ENCODE assay signal across 8 cellular contexts in genomic region chr11:22875869-22876473, GRCh38. TPM values are rescaled to one million over a fixed set of nuclear protein-coding genes. Genes with fewer than 3 reads are reported as not detected.
DNase-seq lines count a peak whose midpoint lies in the region; ATAC-seq and TF ChIP-seq lines count a peak whose summit lies in the region.

No MANE protein-coding gene starts in this region.

- H3K9me3 ChIP-seq in left lung = no peaks in the 10 kb centered on the region

- CTCF ChIA-PET in activated B cell treated with CpG ODN at 0.5 μM for 24 hours (lab: Charles Lee) = interaction anchor here (1.1 to 3.5 kb wide), 4 partner anchors 9 to 47 kb away, joined by 3 to 11 read pairs (median 4); partner anchors contain the start of gene SVIP

- intact Hi-C loops in activated B cell treated with CpG ODN at 0.5 μM for 24 hours (cut with micrococcal nuclease) = loop anchor here (5.0 kb wide), 1 partner anchor 666 kb away; no protein-coding TSS in a partner anchor
- intact Hi-C loops in left lung (cut with DNase I) = no loop called here

- no peaks in the 10 kb centered on the region for H3K27me3 ChIP-seq in left lung

- H3K4me1 ChIP-seq in left lung = no peaks in the 10 kb centered on the region

- no peak overlapping the region for H3K27ac ChIP-seq in left lung

- no peaks in the 10 kb centered on the region for H3K4me1 Mint-ChIP-seq in activated B cell treated with CpG ODN at 0.5 μM for 24 hours

- peak; percentile 9 for DNase-seq in CMK (ENCODE audit: low read depth)
- DNase-seq in NCI-H345 (lab: John Stamatoyannopoulos, UW) = peak; percentile 88
- no peak for DNase-seq in activated B cell treated with CpG ODN at 0.5 μM for 24 hours
- DNase-seq in cerebellum (ENCODE audit: low spot score) = peak; percentile 53
- DNase-seq in left lung = no peak
- DNase-seq in stimulated activated CD4-positive, alpha-beta T cell treated with anti-CD3 and anti-CD28 coated beads, TNF-alpha, amount 100 ng/mL, for 48 hours (ENCODE audit: low read depth in 3 of 3) = peak; percentile 9 to 49 (median 34)

- POLR2A ChIA-PET in activated B cell treated with CpG ODN at 0.5 μM for 24 hours (lab: Charles Lee) = no interaction called here

- H3K27me3 Mint-ChIP-seq in activated B cell treated with CpG ODN at 0.5 μM for 24 hours = peaks cover 4% of the 10 kb centered on the region

- no peaks in the 10 kb centered on the region for H3K9me3 Mint-ChIP-seq in activated B cell treated with CpG ODN at 0.5 μM for 24 hours

- no peaks in the 10 kb centered on the region for H3K36me3 ChIP-seq in left lung

- H3K36me3 Mint-ChIP-seq in activated B cell treated with CpG ODN at 0.5 μM for 24 hours (ENCODE audit: low read depth) = no peaks in the 10 kb centered on the region

- no peak overlapping the region for H3K4me3 Mint-ChIP-seq in activated B cell treated with CpG ODN at 0.5 μM for 24 hours

- TF ChIP-seq CTCF in activated B cell treated with CpG ODN at 0.5 μM for 24 hours (IDR thresholded peaks at IDR 0.05) (peak; percentile 77), left lung (IDR thresholded peaks at IDR 0.05) (peak; percentile 66 to 72)

- ATAC-seq in GM19372 (IDR thresholded peaks at IDR 0.05; ENCODE audit: low read depth, unreplicated experiment) = peak; percentile 96
- peak; percentile 98 for ATAC-seq in HG03432 (IDR thresholded peaks at IDR 0.05; ENCODE audit: unreplicated experiment)
- ATAC-seq in activated B cell treated with CpG ODN at 0.5 μM for 24 hours (ENCODE audit: low read depth) = peak; percentile 74
- ATAC-seq in left lung = peak; percentile 94

- H3K27ac Mint-ChIP-seq in activated B cell treated with CpG ODN at 0.5 μM for 24 hours = no peak overlapping the region

- no peak overlapping the region for H3K4me3 ChIP-seq in left lung

RNA-seq across cellular contexts. Expression of gene CCDC179, which starts 15.7 kb away (rescaled TPM):
- total RNA-seq in activated B cell treated with CpG ODN at 0.5 μM for 24 hours (not detected in 2 replicates), cerebellum (not detected), left lung (not detected)

RNA-seq across cellular contexts. Expression of gene SVIP, which starts 46.4 kb away (rescaled TPM):
- total RNA-seq in activated B cell treated with CpG ODN at 0.5 μM for 24 hours (16.9 and 22.1 TPM in 2 replicates), cerebellum (10.6 TPM), left lung (10 to 100 TPM; 18.9 to 30.1 TPM)

Comparison
In these comparisons a context has a peak if more than half of its experiments do, and no peak if none do; other contexts are left out.
1. DNase-seq: peak in CMK (single experiment), NCI-H345 (single experiment), cerebellum (single experiment) and stimulated activated CD4-positive, alpha-beta T cell treated with anti-CD3 and anti-CD28 coated beads, TNF-alpha, amount 100 ng/mL, for 48 hours (3 of 3); none in activated B cell treated with CpG ODN at 0.5 μM for 24 hours (single experiment) and left lung (0 of 2).
2. Peak in every context shown above with its lines, with median percentiles within 50 percentile points of each other: ATAC-seq.